In the genomic region with DNA sequence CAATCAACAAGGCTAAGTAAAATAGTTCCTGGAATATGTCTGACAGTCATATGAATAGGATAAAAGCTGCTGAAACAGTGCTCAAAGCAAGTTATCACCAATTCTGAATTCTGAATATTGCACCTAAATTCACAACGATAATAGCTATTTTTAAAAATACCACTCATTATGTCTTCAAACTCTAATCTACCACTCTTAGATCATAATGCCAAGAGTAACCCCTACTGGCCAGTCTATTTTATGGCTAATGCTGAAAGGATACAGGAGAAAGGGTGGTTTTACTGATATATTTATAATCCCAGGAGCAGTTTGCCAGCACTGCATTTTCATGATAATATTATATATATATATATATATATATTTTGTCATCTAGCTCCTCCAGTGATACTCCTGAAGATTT, we compare ENCODE assay signal across 9 cellular contexts.
DNase-seq lines count a peak whose midpoint lies in the region; ATAC-seq and TF ChIP-seq lines count a peak whose summit lies in the region.
"Had no signal": no experiment of that assay in that cellular context is flagged by ENCODE, and none has a peak within 500 bp of the region (broad histone marks: within the 10 kb centered on the region; RNA-seq: fewer than 3 reads in every experiment).

No MANE protein-coding gene starts in this region.

- peak; percentile 55 for ATAC-seq in GM21526 (IDR thresholded peaks at IDR 0.05; ENCODE audit: low FRiP score, unreplicated experiment)
- no peak for ATAC-seq in T-cell (replicated peaks in 1 of 4)
- ATAC-seq in HG03095 (IDR thresholded peaks at IDR 0.05; ENCODE audit: unreplicated experiment): no peak

- CTCF ChIA-PET in T-cell (lab: Charles Lee): interaction anchor here (0.6 to 0.9 kb wide), 3 partner anchors 13 to 623 kb away, joined by 3 to 4 read pairs (median 3); no protein-coding TSS in a partner anchor

- H3K36me3 ChIP-seq in BE2C: no peaks in the 10 kb centered on the region
- H3K36me3 ChIP-seq in OCI-LY3 (replicated peaks; ENCODE audit: low read depth, low read length): no peaks in the 10 kb centered on the region
- no peaks in the 10 kb centered on the region for H3K36me3 ChIP-seq in thyroid gland

- no peaks in the 10 kb centered on the region for H3K36me3 Mint-ChIP-seq in T-cell

- intact Hi-C loops in thyroid gland (cut with DNase I): no loop called here

- DNase-seq in BE2C (no peak), iris pigment epithelial cell (ENCODE audit: low read depth) (peak; percentile 64), ecto neural progenitor cell (ENCODE audit: low spot score) (no peak), T-cell (no peak), thyroid gland (no peak)

- H3K4me1 ChIP-seq in BE2C: peaks cover 6% of the 10 kb centered on the region
- H3K4me1 ChIP-seq in OCI-LY3 (ENCODE audit: low read length): no peaks in the 10 kb centered on the region
- no peaks in the 10 kb centered on the region for H3K4me1 ChIP-seq in thyroid gland

- H3K9ac ChIP-seq in OCI-LY3 (ENCODE audit: low read length): no peak overlapping the region

- TF ChIP-seq CTCF in BE2C (IDR thresholded peaks at IDR 0.05; ENCODE audit: low read depth, low read length) (peak; percentile 57), OCI-LY3 (IDR thresholded peaks at IDR 0.05; ENCODE audit: low read depth, low read length) (0 out of 2 replicates have a peak, but pooled peaks have one; percentile 12), thyroid gland (IDR thresholded peaks at IDR 0.05) (no peak)

- no peak overlapping the region for H3K27ac ChIP-seq in OCI-LY3 (ENCODE audit: low read length)
- H3K27ac ChIP-seq in thyroid gland: no peak overlapping the region

- 45 to 48% methylated on average over 1 of the region's 1 CpG for WGBS in thyroid gland, 2 donors

- TF ChIP-seq POLR2A in thyroid gland (IDR thresholded peaks at IDR 0.05): no peak

- no peaks in the 10 kb centered on the region for H3K9me3 ChIP-seq in BE2C
- H3K9me3 ChIP-seq in OCI-LY3 (ENCODE audit: insufficient read depth, low read length): no peaks in the 10 kb centered on the region
- H3K9me3 ChIP-seq in thyroid gland: no peaks in the 10 kb centered on the region

- H3K27me3 Mint-ChIP-seq in T-cell: no peaks in the 10 kb centered on the region
- H3K27me3 Mint-ChIP-seq: central memory CD8-positive, alpha-beta T cell had no signal

- H4K20me1 ChIP-seq in OCI-LY3 (ENCODE audit: insufficient read depth, low read length): no peaks in the 10 kb centered on the region

- H3K27ac Mint-ChIP-seq in T-cell: no peak overlapping the region

- POLR2A ChIA-PET in T-cell (lab: Charles Lee): no interaction called here

- H3K4me3 Mint-ChIP-seq in T-cell: no peak overlapping the region
- H3K4me3 Mint-ChIP-seq: central memory CD8-positive, alpha-beta T cell had no signal

- H3K27me3 ChIP-seq in BE2C: no peaks in the 10 kb centered on the region
- no peaks in the 10 kb centered on the region for H3K27me3 ChIP-seq in OCI-LY3 (ENCODE audit: low read depth, low read length)
- no peaks in the 10 kb centered on the region for H3K27me3 ChIP-seq in thyroid gland

- H3K4me1 Mint-ChIP-seq in T-cell: peaks cover 5 to 16% (median 11%) of the 10 kb centered on the region in 3 donors
- H3K4me1 Mint-ChIP-seq: central memory CD8-positive, alpha-beta T cell had no signal

- H2AFZ ChIP-seq in OCI-LY3 (ENCODE audit: low read depth, low read length): no peak overlapping the region

- H3K9me3 Mint-ChIP-seq in T-cell: no peaks in the 10 kb centered on the region
- H3K9me3 Mint-ChIP-seq: central memory CD8-positive, alpha-beta T cell had no signal

- no peak overlapping the region for H3K4me2 ChIP-seq in OCI-LY3 (ENCODE audit: low read length)

- H3K79me2 ChIP-seq in OCI-LY3 (ENCODE audit: low read length): no peaks in the 10 kb centered on the region

- H3K4me3 ChIP-seq in BE2C (ENCODE audit: low read depth, low read length): no peak overlapping the region
- H3K4me3 ChIP-seq in OCI-LY3 (ENCODE audit: low read length): no peak overlapping the region
- H3K4me3 ChIP-seq in thyroid gland (replicated peaks in 1 of 3): no peak overlapping the region

Comparison
In these comparisons a context has a peak if more than half of its experiments do, and no peak if none do; other contexts are left out.
1. CTCF ChIP-seq: peak in BE2C (single experiment) and OCI-LY3 (single experiment); none in thyroid gland (0 of 6).